Comparison of ENCODE assay signal across 20 cellular contexts in the genomic region with DNA sequence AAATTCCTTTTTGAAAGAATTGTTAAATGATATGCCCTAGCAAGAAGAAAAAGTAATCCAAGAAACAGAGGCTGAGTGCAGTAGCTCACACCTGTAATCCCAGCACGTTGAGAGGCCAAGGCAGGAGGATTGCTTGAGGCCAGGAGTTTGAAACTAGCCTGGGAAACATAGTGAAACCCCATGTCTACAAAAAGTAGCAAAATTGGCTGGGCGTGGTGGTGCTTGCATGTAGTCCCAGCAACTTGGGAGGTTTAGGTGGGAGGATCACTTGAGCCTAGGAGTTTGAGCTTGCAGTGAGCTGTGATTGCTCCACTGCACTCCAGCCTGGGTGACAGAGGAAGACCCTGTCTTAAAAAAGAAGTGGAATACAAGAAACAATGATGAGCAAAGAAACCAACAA. TPM values are rescaled to one million over a fixed set of nuclear protein-coding genes. Genes with fewer than 3 reads are reported as not detected.
DNase-seq lines count a peak whose midpoint lies in the region; ATAC-seq, FAIRE-seq and TF ChIP-seq lines count a peak whose summit lies in the region.
"Had no signal": no experiment of that assay in that cellular context is flagged by ENCODE, and none has a peak within 500 bp of the region (broad histone marks: within the 10 kb centered on the region; RNA-seq: fewer than 3 reads in every experiment).

No MANE protein-coding gene starts in this region.

- H3K4me3 Mint-ChIP-seq in stimulated activated naive B cell treated with anti-CD40 and anti-IgM and Interleukin-4, amounts not matched to agents 10 μg/mL and 1 μg/mL and 100 μg/mL, for 72 hours = no peak overlapping the region
- no peak overlapping the region for H3K4me3 Mint-ChIP-seq in HFFc6
- H3K4me3 Mint-ChIP-seq: CD4-positive, CD25-positive, alpha-beta regulatory T cell; GM23338 had no signal

- TF ChIP-seq RAD21 in HepG2 (CRISPR knock-in tag; IDR thresholded peaks at IDR 0.05) = no peak

- 79% methylated on average over 2 of the region's 2 CpGs for WGBS in right lobe of liver (ENCODE audit: insufficient coverage, low coverage, low lambda C conversion rate, missing lambda C conversion rate)
- 13% methylated on average over 2 of the region's 2 CpGs for WGBS in HepG2 (ENCODE audit: low lambda C conversion rate)

- peaks cover 0 to 9% of the 10 kb centered on the region in 2 donors for H3K27me3 Mint-ChIP-seq in stimulated activated naive B cell treated with anti-CD40 and anti-IgM and Interleukin-4, amounts not matched to agents 10 μg/mL and 1 μg/mL and 100 μg/mL, for 72 hours
- H3K27me3 Mint-ChIP-seq in HFFc6 (ENCODE audit: insufficient read depth) = peaks cover 31% of the 10 kb centered on the region

- no peaks in the 10 kb centered on the region for H3K27me3 ChIP-seq in right lobe of liver
- no peaks in the 10 kb centered on the region; a peak in 1 of 5 replicates for H3K27me3 ChIP-seq in HepG2 (ENCODE audit: control insufficient read depth in 1 of 2, insufficient read depth in 2 of 2, low read length in 2 of 2)
- H3K27me3 ChIP-seq: BE2C had no signal

- no peak for TF ChIP-seq CTCF in right lobe of liver (IDR thresholded peaks at IDR 0.05)
- no peak for TF ChIP-seq CTCF in HepG2 (CRISPR knock-in tag; IDR thresholded peaks at IDR 0.05)
- no peak for TF ChIP-seq CTCF in coronary artery (IDR thresholded peaks at IDR 0.05)
- no peak for TF ChIP-seq CTCF in HFFc6 (IDR thresholded peaks at IDR 0.05)

- no peak for TF ChIP-seq POLR2A in right lobe of liver (IDR thresholded peaks at IDR 0.05)
- TF ChIP-seq POLR2A in HepG2 (IDR thresholded peaks at IDR 0.05; ENCODE audit: insufficient read depth in 1 of 2, low read depth in 2 of 2, low read length in 2 of 2) = no peak
- TF ChIP-seq POLR2A in GM18505 (IDR thresholded peaks at IDR 0.05; ENCODE audit: borderline replicate concordance, extremely low read depth, insufficient read depth, insufficient read length) = no peak

- FAIRE-seq in HepG2 (lab: Jason Lieb, UNC) = no peak
- FAIRE-seq: A204.1, D721Med, GM12892, H54 had no signal

- H2AFZ ChIP-seq in HepG2 (ENCODE audit: low read length) = no peak overlapping the region
- H2AFZ ChIP-seq: GM23338 had no signal

- no peak overlapping the region for H3K27ac Mint-ChIP-seq in stimulated activated naive B cell treated with anti-CD40 and anti-IgM and Interleukin-4, amounts not matched to agents 10 μg/mL and 1 μg/mL and 100 μg/mL, for 72 hours
- H3K27ac Mint-ChIP-seq in HFFc6 = no peak overlapping the region
- H3K27ac Mint-ChIP-seq: GM23338 had no signal

- H3K36me3 ChIP-seq in right lobe of liver (no peaks in the 10 kb centered on the region), HepG2 (replicated peaks in 1 of 2; ENCODE audit: control insufficient read depth in 1 of 2, insufficient read depth in 2 of 2, low read length in 2 of 2) (no peaks in the 10 kb centered on the region)
- H3K36me3 ChIP-seq: BE2C had no signal

- peaks cover 0 to 3% of the 10 kb centered on the region in 2 donors for H3K36me3 Mint-ChIP-seq in stimulated activated naive B cell treated with anti-CD40 and anti-IgM and Interleukin-4, amounts not matched to agents 10 μg/mL and 1 μg/mL and 100 μg/mL, for 72 hours
- H3K36me3 Mint-ChIP-seq in HFFc6 (ENCODE audit: low read depth) = peaks cover 14% of the 10 kb centered on the region

- H3K27ac ChIP-seq in right lobe of liver (no peak overlapping the region), HepG2 (ENCODE audit: extremely low read length, insufficient read depth, low read length) (no peak overlapping the region), coronary artery (no peak overlapping the region)
- H3K27ac ChIP-seq: HL-60 had no signal

- in situ Hi-C loops in HepG2 (cut with HindIII; ENCODE audit: extremely low pct_ligation_motif_present, low pct_unique_long_range_greater_than_20kb) = loop anchor here (5.0 kb wide), 5 partner anchors 58 to 283 kb away; partner anchors contain the start of gene RASD1

- H3K4me1 ChIP-seq in right lobe of liver = peaks cover 0 to 3% (median 0%) of the 10 kb centered on the region in 4 donors
- H3K4me1 ChIP-seq in HepG2 (ENCODE audit: insufficient read depth, low read length) = peaks cover 30% of the 10 kb centered on the region
- H3K4me1 ChIP-seq: BE2C had no signal

- H3K4me3 ChIP-seq in right lobe of liver (no peak overlapping the region), HepG2 (replicated peaks in 1 of 3; ENCODE audit: insufficient read depth in 1 of 3, low read depth in 2 of 3, low read length in 3 of 3) (no peak overlapping the region), coronary artery (no peak overlapping the region)
- H3K4me3 ChIP-seq: GM23338 had no signal

- CTCF ChIA-PET in HepG2 (lab: Yijun Ruan, JAX; ENCODE audit: low intra/inter-chr PET ratio, low total read pairs) = interaction anchor here (1.1 kb wide), 1 partner anchor 66 kb away, joined by 4 read pairs; no protein-coding TSS in a partner anchor

- intact Hi-C loops in right lobe of liver (cut with DNase I) (loop anchor here in 1 of 2 donors (5.0 kb wide), 1 partner anchor 283 kb away; no protein-coding TSS in a partner anchor), HepG2 (cut with micrococcal nuclease; ENCODE audit: unreplicated experiment) (no loop called here), posterior vena cava (cut with DNase I) (loop anchor here in 1 of 2 donors (10.0 kb wide), 1 partner anchor 136 kb away; the partner anchor contains the start of gene RASD1)

- H3K9me3 Mint-ChIP-seq in stimulated activated naive B cell treated with anti-CD40 and anti-IgM and Interleukin-4, amounts not matched to agents 10 μg/mL and 1 μg/mL and 100 μg/mL, for 72 hours = peaks cover 3 to 9% of the 10 kb centered on the region in 2 donors
- H3K9me3 Mint-ChIP-seq in HFFc6 = peaks cover 22% of the 10 kb centered on the region

- H3K4me2 ChIP-seq in HepG2 (ENCODE audit: low read depth, low read length) = no peak overlapping the region
- H3K4me2 ChIP-seq: GM23338 had no signal

- POLR2A ChIA-PET in HepG2 (lab: Yijun Ruan, JAX) = interaction anchor here (1.6 to 1.7 kb wide), 2 partner anchors 137 to 213 kb away, joined by 4 to 5 read pairs; partner anchors contain the start of gene RASD1

- DNase-seq in right lobe of liver = peak in 2 of 3 donors; percentile 13 to 31
- no peak for DNase-seq in HepG2 (ENCODE audit: low spot score)
- peak; percentile 46 for DNase-seq in coronary artery (ENCODE audit: low spot score)
- peak; percentile 3 for DNase-seq in posterior vena cava (ENCODE audit: low spot score)
- DNase-seq in stimulated activated naive B cell treated with anti-CD40 and anti-IgM and Interleukin-4, amounts not matched to agents 10 μg/mL and 1 μg/mL and 100 μg/mL, for 72 hours = no peak
- no peak for DNase-seq in HFFc6
- DNase-seq: ACHN; BE2C; C1 segment of cervical spinal cord; Caco-2; CD4-positive, CD25-positive, alpha-beta regulatory T cell; HCEC 1CT; IMR-90 had no signal

- no TSS peak for BruUV-seq in HepG2 (replicated peaks; lab: Mats Ljungman, UMichigan)

- peaks cover 4 to 6% of the 10 kb centered on the region in 2 donors for H3K4me1 Mint-ChIP-seq in stimulated activated naive B cell treated with anti-CD40 and anti-IgM and Interleukin-4, amounts not matched to agents 10 μg/mL and 1 μg/mL and 100 μg/mL, for 72 hours
- peaks cover 8% of the 10 kb centered on the region; the same call in 1 of the 2 replicates for H3K4me1 Mint-ChIP-seq in HFFc6 (ENCODE audit: low read depth)

- TF ChIP-seq EP300 in HepG2 (IDR thresholded peaks at IDR 0.05; ENCODE audit: low read depth in 2 of 2, low read length in 2 of 2) (no peak), HepG2 (CRISPR knock-in tag; IDR thresholded peaks at IDR 0.05; ENCODE audit: borderline replicate concordance) (no peak)

- H4K20me1 ChIP-seq in HepG2 (ENCODE audit: insufficient read depth, low read length) = no peaks in the 10 kb centered on the region

- H3K9ac ChIP-seq in HepG2 (ENCODE audit: insufficient read depth, low read depth, low read length) = no peak overlapping the region

- ATAC-seq in right lobe of liver = no peak
- no peak for ATAC-seq in HepG2
- ATAC-seq in GM18505 (IDR thresholded peaks at IDR 0.05; ENCODE audit: unreplicated experiment) = no peak
- no peak for ATAC-seq in stimulated activated naive B cell treated with anti-CD40 and anti-IgM and Interleukin-4, amounts not matched to agents 10 μg/mL and 1 μg/mL and 100 μg/mL, for 72 hours (replicated peaks)
- ATAC-seq: GM23338 had no signal

- H3K79me2 ChIP-seq in HepG2 (ENCODE audit: insufficient read depth, low read length) = no peaks in the 10 kb centered on the region

- no peaks in the 10 kb centered on the region for H3K9me3 ChIP-seq in right lobe of liver
- no peaks in the 10 kb centered on the region for H3K9me3 ChIP-seq in HepG2 (ENCODE audit: low read length)
- H3K9me3 ChIP-seq: BE2C had no signal

TF ChIP-seq in HepG2, 621 proteins besides CTCF, POLR2A, EP300 and RAD21 (continues in another document):
- no peak for TF ChIP-seq ZNF737 (CRISPR knock-in tag; IDR thresholded peaks at IDR 0.05; ENCODE audit: borderline replicate concordance)
- TF ChIP-seq BRCA1 (CRISPR knock-in tag; IDR thresholded peaks at IDR 0.05) = no peak

RNA-seq across cellular contexts. Expression of gene NT5M, which starts 56.1 kb away (rescaled TPM):
- 1 to 10 TPM in 2 of 6 experiments, under 1 TPM in 4; 0.51 to 3.0 (median 0.87) TPM for total RNA-seq in right lobe of liver
- 0.55 and 0.63 TPM in 2 replicates for total RNA-seq in HepG2 (2016; rRNA removed; fragmentation: Illumina TruSeq; extraction: Trizol)
- total RNA-seq in HepG2 (2016; cell fraction: cytosol; rRNA removed; fragmentation: Illumina TruSeq; extraction: Trizol; ENCODE audit: low read depth) = 1.7 and 2.0 TPM in 2 replicates
- 0.46 and 0.50 TPM in 2 replicates for total RNA-seq in HepG2 (2016; cell fraction: insoluble cytoplasmic fraction; rRNA removed; fragmentation: Illumina TruSeq; extraction: Trizol)
- 1.5 and 2.3 TPM in 2 replicates for total RNA-seq in HepG2 (2016; cell fraction: membrane; rRNA removed; fragmentation: Illumina TruSeq; extraction: Trizol)
- not detected in 2 replicates for total RNA-seq in HepG2 (2016; cell fraction: nucleus; rRNA removed; fragmentation: Illumina TruSeq; extraction: Trizol)
- 0.78 and 1.0 TPM in 2 replicates for polyA plus RNA-seq in HepG2 (2011; rRNA removed)
- polyA plus RNA-seq in HepG2 (2011; cell fraction: cytosol; rRNA removed) = 0.54 and 1.2 TPM in 2 replicates
- polyA plus RNA-seq in HepG2 (2011; cell fraction: nucleus; rRNA removed) = 2.0 and 2.4 TPM in 2 replicates
- polyA plus RNA-seq in HepG2 (2012) = 1.1 and 1.2 TPM in 2 replicates
- 1.7 and 1.9 TPM in 2 replicates for polyA plus RNA-seq in HepG2 (2016; cell fraction: cytosol; fragmentation: Illumina TruSeq; extraction: Trizol; ENCODE audit: low read depth)
- 0.56 and 0.79 TPM in 2 replicates for polyA plus RNA-seq in HepG2 (2016; cell fraction: insoluble cytoplasmic fraction; fragmentation: Illumina TruSeq; extraction: Trizol; ENCODE audit: low read depth)
- polyA plus RNA-seq in HepG2 (2016; cell fraction: membrane; fragmentation: Illumina TruSeq; extraction: Trizol; ENCODE audit: low read depth) = 1.4 and 1.5 TPM in 2 replicates
- 0.63 and 0.85 TPM in 2 replicates for polyA plus RNA-seq in HepG2 (2016; cell fraction: nucleus; fragmentation: Illumina TruSeq; extraction: Trizol; ENCODE audit: insufficient read depth, low read depth)
- 1.1 and 2.2 TPM in 2 replicates for polyA minus RNA-seq in HepG2 (2011; rRNA and poly(A)+ RNA removed; ENCODE audit: low replicate concordance)
- 1.2 TPM in 1 of 2 replicates, not detected in the other for polyA minus RNA-seq in HepG2 (2011; cell fraction: cytosol; rRNA and poly(A)+ RNA removed)
- polyA minus RNA-seq in HepG2 (2011; cell fraction: nucleus; rRNA and poly(A)+ RNA removed) = not detected in 2 replicates
- 1 to 10 TPM; 2.8 to 3.0 TPM for total RNA-seq in posterior vena cava
- total RNA-seq in HFFc6 (2021; fragmentation: NEBNext Ultra II Directional; extraction: Animal tissue kit (Norgen Biotek cat#: 25700)) = under 1 TPM; 0.20 to 0.83 (median 0.60) TPM

Comparison
In these comparisons a context has a peak if more than half of its experiments do, and no peak if none do; other contexts are left out.
1. DNase-seq: peak in right lobe of liver (2 of 3), coronary artery (single experiment) and posterior vena cava (single experiment); none in HepG2 (single experiment), stimulated activated naive B cell treated with anti-CD40 and anti-IgM and Interleukin-4, amounts not matched to agents 10 μg/mL and 1 μg/mL and 100 μg/mL, for 72 hours (single experiment) and HFFc6 (single experiment).